In genomic region chr7:128790297-128791037, GRCh38 we compare ENCODE assay signal across 7 cellular contexts. TPM values are rescaled to one million over a fixed set of nuclear protein-coding genes. Genes with fewer than 3 reads are reported as not detected.
DNase-seq lines count a peak whose midpoint lies in the region; ATAC-seq and TF ChIP-seq lines count a peak whose summit lies in the region.

No MANE protein-coding gene starts in this region.

- ATAC-seq in GM21360 (IDR thresholded peaks at IDR 0.05; ENCODE audit: unreplicated experiment) = peak; percentile 10

- H3F3A ChIP-seq in Loucy (ENCODE audit: low read depth) = peaks cover 6% of the 10 kb centered on the region

- H3K27me3 ChIP-seq in Loucy (ENCODE audit: insufficient read depth, low read length, poor library complexity, severe bottlenecking) = no peaks in the 10 kb centered on the region
- peaks cover 54% of the 10 kb centered on the region for H3K27me3 ChIP-seq in endodermal cell (ENCODE audit: control insufficient read depth, insufficient read depth, low read length, poor library complexity, severe bottlenecking)

- H3K4me3 Mint-ChIP-seq in endodermal cell = peak overlapping the region; percentile 82
- peak overlapping the region; percentile 86 for H3K4me3 Mint-ChIP-seq in nephron progenitor cell

- peaks cover 4% of the 10 kb centered on the region for H4K20me1 ChIP-seq in Loucy (ENCODE audit: insufficient read depth, low read length, poor library complexity, severe bottlenecking)

- H3K79me2 ChIP-seq in Loucy (ENCODE audit: insufficient read depth, low read length) = peaks cover 36% of the 10 kb centered on the region

- H3K27ac ChIP-seq in endodermal cell (ENCODE audit: low read depth, low read length) = no peak overlapping the region

- H3K27me3 Mint-ChIP-seq in endodermal cell (ENCODE audit: insufficient read depth) (peaks cover 40% of the 10 kb centered on the region), nephron progenitor cell (ENCODE audit: low read depth, poor library complexity) (peaks cover 40% of the 10 kb centered on the region)

- H3K36me3 Mint-ChIP-seq in endodermal cell (ENCODE audit: low read depth) (peaks cover 12% of the 10 kb centered on the region), nephron progenitor cell (ENCODE audit: low read depth) (peaks cover 16% of the 10 kb centered on the region)

- peak overlapping the region; percentile 79 for H3K4me2 ChIP-seq in Loucy (ENCODE audit: low read depth, low read length, poor library complexity, severe bottlenecking)

- H3K9me3 ChIP-seq in Loucy (ENCODE audit: insufficient read depth, low read depth, low read length) (no peaks in the 10 kb centered on the region), endodermal cell (ENCODE audit: control insufficient read depth, low read length) (no peaks in the 10 kb centered on the region)

- in situ Hi-C loops in KBM-7 (cut with MboI; ENCODE audit: low pct_unique_long_range_greater_than_20kb, low sequenced_read_pairs) = no loop called here

- H3K9ac ChIP-seq in Loucy (ENCODE audit: low read depth, low read length, poor library complexity, severe bottlenecking) (peak overlapping the region; percentile 88), endodermal cell (ENCODE audit: extremely low read depth, low read length, poor library complexity, severe bottlenecking) (no peak overlapping the region)

- TF ChIP-seq CTCF in Loucy (conservative IDR thresholded peaks at IDR 0.05; ENCODE audit: low read length) (no peak), endodermal cell (conservative IDR thresholded peaks at IDR 0.05) (no peak), nephron progenitor cell (IDR thresholded peaks at IDR 0.05) (no peak)

- H3K27ac Mint-ChIP-seq in endodermal cell (no peak overlapping the region), nephron progenitor cell (no peak overlapping the region)

- H3K4me1 ChIP-seq in Loucy (ENCODE audit: insufficient read depth, low read length, poor library complexity, severe bottlenecking) (peaks cover 28% of the 10 kb centered on the region), endodermal cell (ENCODE audit: control insufficient read depth, insufficient read depth, low read length) (no peaks in the 10 kb centered on the region)

- H3K9me2 ChIP-seq in Loucy (replicated peaks; ENCODE audit: low read depth, low read length) = no peaks in the 10 kb centered on the region

- H3K9me3 Mint-ChIP-seq in endodermal cell = no peaks in the 10 kb centered on the region
- no peaks in the 10 kb centered on the region for H3K9me3 Mint-ChIP-seq in nephron progenitor cell

- H3K36me3 ChIP-seq in Loucy (ENCODE audit: insufficient read depth, low read length) (peaks cover 10% of the 10 kb centered on the region; the same call in 1 of the 2 replicates), endodermal cell (ENCODE audit: control insufficient read depth, insufficient read depth, low read length) (no peaks in the 10 kb centered on the region)

- WGBS in endodermal cell (ENCODE audit: insufficient coverage in 1 of 2, insufficient read length in 1 of 2), 2 experiments = 15 to 37% methylated on average over 11 to 45 of the region's 45 CpGs

- H2AFZ ChIP-seq in Loucy (ENCODE audit: low read length) = peak overlapping the region; percentile 83

- H3K4me3 ChIP-seq in Loucy (ENCODE audit: low read length, poor library complexity, severe bottlenecking) (peak overlapping the region; percentile 98), endodermal cell (ENCODE audit: low read length) (peak overlapping the region; percentile 81)

- H3K4me1 Mint-ChIP-seq in endodermal cell (peaks cover 5% of the 10 kb centered on the region), nephron progenitor cell (peaks cover 26% of the 10 kb centered on the region)

- DNase-seq in endodermal cell = peak; percentile 75
- peak; percentile 56 for DNase-seq in nephron progenitor cell
- no peak for DNase-seq in GDM1 (lab: John Stamatoyannopoulos, UW)
- no peak for DNase-seq in KBM-7
- no peak for DNase-seq in NCI-H1048 (lab: John Stamatoyannopoulos, UW)

RNA-seq across cellular contexts. Expression of gene CCDC136, which starts 1.3 kb away (rescaled TPM):
- total RNA-seq in endodermal cell = 10 to 100 TPM; 46.0 to 51.2 TPM
- polyA plus RNA-seq in endodermal cell (2013, experiment 1 of 2) = 53.3 TPM
- polyA plus RNA-seq in endodermal cell (2013, experiment 2 of 2) = 41.1 TPM

RNA-seq across cellular contexts. Expression of gene OPN1SW, which starts 14.9 kb away (rescaled TPM):
- total RNA-seq in endodermal cell = not detected
- polyA plus RNA-seq in endodermal cell (2013, experiment 1 of 2) = not detected
- polyA plus RNA-seq in endodermal cell (2013, experiment 2 of 2) = 0.25 TPM

RNA-seq across cellular contexts. Expression of gene FLNC, which starts 39.7 kb away (rescaled TPM):
- 10 to 100 TPM in 1 of 2 donors, 1 to 10 TPM in 1; 6.6 to 11.5 TPM for total RNA-seq in endodermal cell
- polyA plus RNA-seq in endodermal cell (2013, experiment 1 of 2) = 25.3 TPM
- 28.7 TPM for polyA plus RNA-seq in endodermal cell (2013, experiment 2 of 2)

RNA-seq across cellular contexts. Expression of gene CALU, which starts 51.3 kb away (rescaled TPM):
- 100 to 1,000 TPM; 160 to 186 TPM for total RNA-seq in endodermal cell
- polyA plus RNA-seq in endodermal cell (2013, experiment 1 of 2) = 189 TPM
- 189 TPM for polyA plus RNA-seq in endodermal cell (2013, experiment 2 of 2)

Comparison
In these comparisons a context has a peak if more than half of its experiments do, and no peak if none do; other contexts are left out.
1. DNase-seq: peak in endodermal cell (single experiment) and nephron progenitor cell (single experiment); none in GDM1 (single experiment), KBM-7 (single experiment) and NCI-H1048 (single experiment).